Comparison of ENCODE assay signal across 16 cellular contexts in genomic region chr1:200893411-200893901, GRCh38. TPM values are rescaled to one million over a fixed set of nuclear protein-coding genes. Genes with fewer than 3 reads are reported as not detected.
DNase-seq lines count a peak whose midpoint lies in the region; ATAC-seq, FAIRE-seq and TF ChIP-seq lines count a peak whose summit lies in the region.
"Had no signal": no experiment of that assay in that cellular context is flagged by ENCODE, and none has a peak within 500 bp of the region (broad histone marks: within the 10 kb centered on the region; RNA-seq: fewer than 3 reads in every experiment).

No MANE protein-coding gene starts in this region.

- 0% methylated on average over 6 of the region's 6 CpGs for WGBS in A549 (ENCODE audit: missing lambda C conversion rate)

- FAIRE-seq in A549 (lab: Jason Lieb, UNC) = no peak
- FAIRE-seq: islet of Langerhans had no signal

- POLR2A ChIA-PET in A549 (lab: Yijun Ruan, JAX) = interaction anchor here (1.2 kb wide), 1 partner anchor 14 kb away, joined by 6 read pairs; no protein-coding TSS in a partner anchor

- no peaks in the 10 kb centered on the region for H3K9me3 Mint-ChIP-seq in endothelial cell (ENCODE audit: unreplicated experiment)
- H3K9me3 Mint-ChIP-seq in stimulated activated naive B cell treated with anti-CD40 and anti-IgM and Interleukin-4, amounts not matched to agents 10 μg/mL and 1 μg/mL and 100 μg/mL, for 72 hours = no peaks in the 10 kb centered on the region
- H3K9me3 Mint-ChIP-seq: activated T-cell treated with anti-CD3 and anti-CD28 coated beads, Interleukin-2, amount 50 U/mL, for 72 hours; T-helper 2 cell treated with Interferon-gamma antibody and Interleukin-4, amounts not matched to agents 5 μg/mL and 100 μg/mL, for 36 hours had no signal

- peaks cover 8% of the 10 kb centered on the region for H3K36me3 Mint-ChIP-seq in endothelial cell (ENCODE audit: low read depth, unreplicated experiment)
- no peaks in the 10 kb centered on the region for H3K36me3 Mint-ChIP-seq in stimulated activated naive B cell treated with anti-CD40 and anti-IgM and Interleukin-4, amounts not matched to agents 10 μg/mL and 1 μg/mL and 100 μg/mL, for 72 hours

- peaks cover 60% of the 10 kb centered on the region for H3K4me1 Mint-ChIP-seq in endothelial cell (ENCODE audit: unreplicated experiment)
- H3K4me1 Mint-ChIP-seq in stimulated activated naive B cell treated with anti-CD40 and anti-IgM and Interleukin-4, amounts not matched to agents 10 μg/mL and 1 μg/mL and 100 μg/mL, for 72 hours = peaks cover 33 to 53% of the 10 kb centered on the region in 2 donors

- peaks cover 16% of the 10 kb centered on the region for H3K27me3 Mint-ChIP-seq in endothelial cell (ENCODE audit: unreplicated experiment)
- peaks cover 55 to 80% of the 10 kb centered on the region in 2 donors for H3K27me3 Mint-ChIP-seq in stimulated activated naive B cell treated with anti-CD40 and anti-IgM and Interleukin-4, amounts not matched to agents 10 μg/mL and 1 μg/mL and 100 μg/mL, for 72 hours

- TF ChIP-seq RAD21 in A549 (conservative IDR thresholded peaks at IDR 0.05 in 1 of 2, IDR thresholded peaks at IDR 0.05 in 1 of 2) (no peak), Ishikawa (IDR thresholded peaks at IDR 0.05; ENCODE audit: low read depth) (no peak)

- peak; percentile 46 to 84 for DNase-seq in A549 (ENCODE audit: low read depth in 1 of 2, low spot score in 1 of 2)
- DNase-seq in endothelial cell (ENCODE audit: low spot score) = no peak
- peak in 2 of 3 donors; percentile 58 to 70 for DNase-seq in mucosa of descending colon
- DNase-seq in NCI-H2171 (lab: John Stamatoyannopoulos, UW) = no peak
- DNase-seq in activated naive CD4-positive, alpha-beta T cell treated with anti-CD3 and anti-CD28 coated beads, Interleukin-2, amount 50 U/mL, for 16 hours = no peak
- DNase-seq in glomerular visceral epithelial cell (ENCODE audit: extremely low spot score) = no peak
- no peak for DNase-seq in stimulated activated naive B cell treated with anti-CD40 and anti-IgM and Interleukin-4, amounts not matched to agents 10 μg/mL and 1 μg/mL and 100 μg/mL, for 72 hours
- DNase-seq: activated CD4-positive, alpha-beta T cell treated with anti-CD3 and anti-CD28 coated beads for 48 hours; activated T-cell treated with anti-CD3 and anti-CD28 coated beads, Interleukin-2, amount 50 U/mL, for 72 hours; amniotic stem cell; cortex of kidney; NCI-H1105 treated with DMSO at 0.1 percent for 48 hours; NCI-H446 treated with DMSO at 0.1 percent for 48 hours had no signal

- TF ChIP-seq CTCF in A549 (IDR thresholded peaks at IDR 0.05) (no peak), endothelial cell (IDR thresholded peaks at IDR 0.05; ENCODE audit: unreplicated experiment) (no peak), mucosa of descending colon (IDR thresholded peaks at IDR 0.05) (no peak)

- H3K9me3 ChIP-seq in A549 (no peaks in the 10 kb centered on the region), mucosa of descending colon (no peaks in the 10 kb centered on the region)

- intact Hi-C loops in mucosa of descending colon (cut with DNase I, micrococcal nuclease) = no loop called here

- H3K4me2 ChIP-seq in A549 = peak overlapping the region; percentile 94

- H3K4me3 Mint-ChIP-seq in endothelial cell (ENCODE audit: unreplicated experiment) = peak overlapping the region; percentile 78
- no peak overlapping the region for H3K4me3 Mint-ChIP-seq in stimulated activated naive B cell treated with anti-CD40 and anti-IgM and Interleukin-4, amounts not matched to agents 10 μg/mL and 1 μg/mL and 100 μg/mL, for 72 hours
- H3K4me3 Mint-ChIP-seq: activated T-cell treated with anti-CD3 and anti-CD28 coated beads, Interleukin-2, amount 50 U/mL, for 72 hours; T-helper 2 cell treated with Interferon-gamma antibody and Interleukin-4, amounts not matched to agents 5 μg/mL and 100 μg/mL, for 36 hours had no signal

- peak overlapping the region; percentile 8 for H3K27ac Mint-ChIP-seq in endothelial cell (ENCODE audit: unreplicated experiment)
- H3K27ac Mint-ChIP-seq in stimulated activated naive B cell treated with anti-CD40 and anti-IgM and Interleukin-4, amounts not matched to agents 10 μg/mL and 1 μg/mL and 100 μg/mL, for 72 hours = no peak overlapping the region
- H3K27ac Mint-ChIP-seq: activated T-cell treated with anti-CD3 and anti-CD28 coated beads, Interleukin-2, amount 50 U/mL, for 72 hours; T-helper 2 cell treated with Interferon-gamma antibody and Interleukin-4, amounts not matched to agents 5 μg/mL and 100 μg/mL, for 36 hours had no signal

- ATAC-seq in A549 (peak in 1 of 2 experiments; percentile 15; a peak in 3 of 6 replicates), mucosa of descending colon (peak; percentile 18)
- ATAC-seq in stimulated activated naive B cell treated with anti-CD40 and anti-IgM and Interleukin-4, amounts not matched to agents 10 μg/mL and 1 μg/mL and 100 μg/mL, for 72 hours (replicated peaks) = no peak
- ATAC-seq: activated T-cell treated with anti-CD3 and anti-CD28 coated beads, Interleukin-2, amount 50 U/mL, for 72 hours had no signal

- peak overlapping the region; percentile 100 for H3K27ac ChIP-seq in A549

- no peaks in the 10 kb centered on the region for H3K36me3 ChIP-seq in mucosa of descending colon (ENCODE audit: low read depth)

- H3K4me1 ChIP-seq in A549 = peaks cover 60% of the 10 kb centered on the region
- H3K4me1 ChIP-seq in mucosa of descending colon (ENCODE audit: low read depth) = peaks cover 33% of the 10 kb centered on the region

- CTCF ChIA-PET in A549 (lab: Yijun Ruan, JAX) = interaction anchor here (0.9 to 5.8 kb wide), 6 partner anchors 10 to 271 kb away, joined by 3 to 57 read pairs (median 4); no protein-coding TSS in a partner anchor

- TF ChIP-seq EP300 in A549 (IDR thresholded peaks at IDR 0.05) (peak; percentile 45 to 69; a peak in 2 of 5 replicates), Ishikawa (IDR thresholded peaks at IDR 0.05; ENCODE audit: borderline replicate concordance) (no peak; the same call in 1 of the 2 replicates)

- H3K4me3 ChIP-seq in A549 = peak overlapping the region; percentile 68
- no peak overlapping the region for H3K4me3 ChIP-seq in mucosa of descending colon

- no peak for TF ChIP-seq POLR2A in A549 (IDR thresholded peaks at IDR 0.05; ENCODE audit: low read length)

TF ChIP-seq in A549, 52 proteins besides CTCF, POLR2A, EP300 and RAD21 (continues in another document):
- peak; percentile 55; the same call in 1 of the 3 replicates for TF ChIP-seq BCL3 (IDR thresholded peaks at IDR 0.05)
- TF ChIP-seq, protein P1, sequence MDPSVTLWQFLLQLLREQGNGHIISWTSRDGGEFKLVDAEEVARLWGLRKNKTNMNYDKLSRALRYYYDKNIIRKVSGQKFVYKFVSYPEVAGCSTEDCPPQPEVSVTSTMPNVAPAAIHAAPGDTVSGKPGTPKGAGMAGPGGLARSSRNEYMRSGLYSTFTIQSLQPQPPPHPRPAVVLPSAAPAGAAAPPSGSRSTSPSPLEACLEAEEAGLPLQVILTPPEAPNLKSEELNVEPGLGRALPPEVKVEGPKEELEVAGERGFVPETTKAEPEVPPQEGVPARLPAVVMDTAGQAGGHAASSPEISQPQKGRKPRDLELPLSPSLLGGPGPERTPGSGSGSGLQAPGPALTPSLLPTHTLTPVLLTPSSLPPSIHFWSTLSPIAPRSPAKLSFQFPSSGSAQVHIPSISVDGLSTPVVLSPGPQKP (IDR thresholded peaks at IDR 0.05; ENCODE audit: low read depth, low read length) = no peak

TF ChIP-seq in Ishikawa, 13 proteins besides CTCF, POLR2A, EP300 and RAD21:
- TF ChIP-seq YY1 (IDR thresholded peaks at IDR 0.05; ENCODE audit: low read depth) = no peak
- TF ChIP-seq TEAD4 (IDR thresholded peaks at IDR 0.05) = peak; percentile 53
- TF ChIP-seq USF1 (IDR thresholded peaks at IDR 0.05) = no peak
- TF ChIP-seq ZBTB7A (IDR thresholded peaks at IDR 0.05; ENCODE audit: low read depth) = peak; percentile 63; the same call in 1 of the 2 replicates
- peak; percentile 30; the same call in 1 of the 2 replicates for TF ChIP-seq FOXM1 (IDR thresholded peaks at IDR 0.05; ENCODE audit: borderline replicate concordance, low read depth)

RNA-seq across cellular contexts. Expression of gene INAVA, which starts 1.2 kb away (rescaled TPM):
- polyA plus RNA-seq in A549 (2011; rRNA removed) (40.0 and 51.3 TPM in 2 replicates), A549 (2017; fragmentation: RNase III; extraction: RNeasy Plus Mini Kit Qiagen cat#74134 plus additional on column Dnase treatment) (38.6 to 50.2 TPM (median 43.7 TPM) in 3 replicates)
- polyA plus RNA-seq in A549 (2012; cell fraction: cytosol; rRNA removed) = 48.7 and 59.6 TPM in 2 replicates
- 135 and 152 TPM in 2 replicates for polyA plus RNA-seq in A549 (2012; cell fraction: nucleus; rRNA removed)
- polyA minus RNA-seq in A549 (2011; rRNA and poly(A)+ RNA removed) = 49.6 and 58.9 TPM in 2 replicates
- total RNA-seq in endothelial cell (ENCODE audit: unreplicated experiment) (35.8 TPM), mucosa of descending colon (100 to 1,000 TPM in 2 of 3 donors, 10 to 100 TPM in 1; 82.0 to 238 (median 171) TPM)
- total RNA-seq: activated T-cell treated with anti-CD3 and anti-CD28 coated beads, Interleukin-2, amount 50 U/mL, for 72 hours had no signal

RNA-seq across cellular contexts. Expression of gene GPR25, which starts 20.7 kb away (rescaled TPM):
- polyA plus RNA-seq in A549 (2011; rRNA removed) (not detected in 2 replicates), A549 (2017; fragmentation: RNase III; extraction: RNeasy Plus Mini Kit Qiagen cat#74134 plus additional on column Dnase treatment) (not detected in 3 replicates)
- 0.06 TPM in 1 of 2 replicates, not detected in the other for polyA plus RNA-seq in A549 (2012; cell fraction: cytosol; rRNA removed)
- polyA plus RNA-seq in A549 (2012; cell fraction: nucleus; rRNA removed) = 0.12 and 0.28 TPM in 2 replicates
- polyA minus RNA-seq in A549 (2011; rRNA and poly(A)+ RNA removed) = not detected in 2 replicates
- total RNA-seq in endothelial cell (ENCODE audit: unreplicated experiment) (not detected), mucosa of descending colon (not detected)
- total RNA-seq: activated T-cell treated with anti-CD3 and anti-CD28 coated beads, Interleukin-2, amount 50 U/mL, for 72 hours had no signal

Comparison
In these comparisons a context has a peak if more than half of its experiments do, and no peak if none do; other contexts are left out.
1. DNase-seq: peak in A549 (2 of 2) and mucosa of descending colon (2 of 3); none in endothelial cell (single experiment), NCI-H2171 (single experiment), activated naive CD4-positive, alpha-beta T cell treated with anti-CD3 and anti-CD28 coated beads, Interleukin-2, amount 50 U/mL, for 16 hours (single experiment), glomerular visceral epithelial cell (single experiment) and stimulated activated naive B cell treated with anti-CD40 and anti-IgM and Interleukin-4, amounts not matched to agents 10 μg/mL and 1 μg/mL and 100 μg/mL, for 72 hours (single experiment).